30 cellular contexts compared by ENCODE assay signal in genomic region chr3:98764692-98765002, GRCh38. TPM values are rescaled to one million over a fixed set of nuclear protein-coding genes. Genes with fewer than 3 reads are reported as not detected.
DNase-seq lines count a peak whose midpoint lies in the region; ATAC-seq, FAIRE-seq and TF ChIP-seq lines count a peak whose summit lies in the region.
"Had no signal": no experiment of that assay in that cellular context is flagged by ENCODE, and none has a peak within 500 bp of the region (broad histone marks: within the 10 kb centered on the region; RNA-seq: fewer than 3 reads in every experiment).

No MANE protein-coding gene starts in this region.

- no peak for ATAC-seq in GM21423 (IDR thresholded peaks at IDR 0.05; ENCODE audit: unreplicated experiment)
- ATAC-seq: activated CD4-positive, CD25-positive, alpha-beta regulatory T cell treated with anti-CD3 and anti-CD28 coated beads, Interleukin-2, amount 50 U/mL, for 24 hours; foreskin keratinocyte; stimulated activated naive CD8-positive, alpha-beta T cell treated with anti-CD3 and anti-CD28 coated beads, Interleukin-15, amount 100 ng/mL, for 72 hours had no signal

- peak overlapping the region; percentile 36 for H3K4me2 ChIP-seq in OCI-LY7 (ENCODE audit: low read length)

- POLR2A ChIA-PET in OCI-LY7 (lab: Charles Lee): interaction anchor here (0.6 to 1.0 kb wide), 2 partner anchors 8 to 16 kb away, joined by 3 read pairs; no protein-coding TSS in a partner anchor

- peak; percentile 9 for FAIRE-seq in urothelium cell line (lab: Jason Lieb, UNC)

- H3K27ac ChIP-seq in left ventricle myocardium inferior (replicated peaks): peak overlapping the region; percentile 76
- peak overlapping the region in 1 of 2 donors; percentile 67 for H3K27ac ChIP-seq in right atrium auricular region
- no peak overlapping the region for H3K27ac ChIP-seq in OCI-LY7 (ENCODE audit: low read depth, low read length, poor library complexity, severe bottlenecking)
- no peak overlapping the region for H3K27ac ChIP-seq in suprapubic skin
- H3K27ac ChIP-seq: esophagus muscularis mucosa, foreskin keratinocyte, Peyer's patch had no signal

- H3K9me2 ChIP-seq in OCI-LY7 (ENCODE audit: insufficient read depth, low read length): no peaks in the 10 kb centered on the region

- intact Hi-C loops in left ventricle myocardium inferior (cut with micrococcal nuclease) (no loop called here), OCI-LY7 (cut with micrococcal nuclease; ENCODE audit: unreplicated experiment) (no loop called here)

- H3K79me2 ChIP-seq in OCI-LY7 (ENCODE audit: insufficient read depth, low read depth, low read length): no peaks in the 10 kb centered on the region

- no peak overlapping the region for H2AFZ ChIP-seq in OCI-LY7 (ENCODE audit: low read length)

- no peaks in the 10 kb centered on the region for H4K20me1 ChIP-seq in OCI-LY7 (ENCODE audit: insufficient read depth, low read length)

- H3K9me3 ChIP-seq in left ventricle myocardium inferior (replicated peaks): no peaks in the 10 kb centered on the region
- no peaks in the 10 kb centered on the region for H3K9me3 ChIP-seq in right atrium auricular region
- no peaks in the 10 kb centered on the region for H3K9me3 ChIP-seq in OCI-LY7 (ENCODE audit: low read length)
- H3K9me3 ChIP-seq in mononuclear cell (ENCODE audit: low read depth, low read length): no peaks in the 10 kb centered on the region
- H3K9me3 ChIP-seq in suprapubic skin: no peaks in the 10 kb centered on the region
- H3K9me3 ChIP-seq: BE2C, esophagus muscularis mucosa, Peyer's patch, transverse colon had no signal

- no TSS peak for BruUV-seq in OCI-LY7 (replicated peaks; lab: Mats Ljungman, UMichigan)

- H3K36me3 ChIP-seq in left ventricle myocardium inferior: no peaks in the 10 kb centered on the region
- no peaks in the 10 kb centered on the region for H3K36me3 ChIP-seq in right atrium auricular region
- no peaks in the 10 kb centered on the region for H3K36me3 ChIP-seq in OCI-LY7 (ENCODE audit: insufficient read depth, low read length)
- H3K36me3 ChIP-seq in suprapubic skin: no peaks in the 10 kb centered on the region
- H3K36me3 ChIP-seq: esophagus muscularis mucosa, Peyer's patch, transverse colon had no signal

- no peak for TF ChIP-seq CTCF in left ventricle myocardium inferior (IDR thresholded peaks at IDR 0.05; ENCODE audit: borderline replicate concordance)
- no peak for TF ChIP-seq CTCF in right atrium auricular region (IDR thresholded peaks at IDR 0.05)
- TF ChIP-seq CTCF in OCI-LY7 (conservative IDR thresholded peaks at IDR 0.05; ENCODE audit: low read length): no peak
- no peak for TF ChIP-seq CTCF in suprapubic skin (IDR thresholded peaks at IDR 0.05)

- no peak for TF ChIP-seq POLR2A in suprapubic skin (IDR thresholded peaks at IDR 0.05)

- DNase-seq in left ventricle myocardium inferior: no peak
- no peak for DNase-seq in right atrium auricular region (ENCODE audit: low spot score)
- DNase-seq in OCI-LY7 (ENCODE audit: low spot score): no peak
- no peak for DNase-seq in urothelium cell line (ENCODE audit: low spot score)
- DNase-seq in NCI-H446 treated with DMSO at 0.1 percent for 48 hours (lab: John Stamatoyannopoulos, UW): no peak
- DNase-seq in suprapubic skin (ENCODE audit: low spot score in 2 of 2): no peak
- DNase-seq: activated CD4-positive, alpha-beta memory T cell treated with anti-CD3 and anti-CD28 coated beads, Interleukin-2, amount 10 ng/mL, durations not matched to agents 7 days and 5 days; activated CD8-positive, alpha-beta memory T cell treated with anti-CD3 and anti-CD28 coated beads, Interleukin-2, amount 50 U/mL, for 48 hours; activated naive CD4-positive, alpha-beta T cell treated with anti-CD3 and anti-CD28 coated beads, Interleukin-2, amount 10 ng/mL, durations not matched to agents 7 days and 5 days; BE2C; DMS79; endodermal cell; foreskin keratinocyte; GOT3; mesendoderm; naive B cell; NCI-H1092; NCI-H1694 treated with DMSO at 0.1 percent for 48 hours; NCI-H2171 treated with DMSO at 0.1 percent for 48 hours; NCI-H526; Peyer's patch; stimulated activated CD4-positive, alpha-beta T cell treated with anti-CD3 and anti-CD28 coated beads, Interleukin-1b, Interleukin-23, amount 100 ng/mL, for 48 hours; stimulated activated CD8-positive, alpha-beta memory T cell treated with anti-CD3 and anti-CD28 coated beads, Interleukin-4, amount 100 ng/mL, for 48 hours; stimulated activated naive CD8-positive, alpha-beta T cell treated with anti-CD3 and anti-CD28 coated beads, Interleukin-15, amount 100 ng/mL, for 72 hours; transverse colon had no signal

- H3K27me3 ChIP-seq in left ventricle myocardium inferior (ENCODE audit: low read depth): no peaks in the 10 kb centered on the region
- H3K27me3 ChIP-seq in right atrium auricular region: no peaks in the 10 kb centered on the region
- no peaks in the 10 kb centered on the region for H3K27me3 ChIP-seq in mononuclear cell (ENCODE audit: insufficient read depth, low read length)
- no peaks in the 10 kb centered on the region for H3K27me3 ChIP-seq in suprapubic skin
- H3K27me3 ChIP-seq: BE2C, esophagus muscularis mucosa, foreskin keratinocyte, Peyer's patch, transverse colon had no signal

- TF ChIP-seq EP300 in suprapubic skin (IDR thresholded peaks at IDR 0.05): no peak

- H3K4me3 ChIP-seq in left ventricle myocardium inferior (peak overlapping the region; percentile 35), right atrium auricular region (no peak overlapping the region), OCI-LY7 (ENCODE audit: low read depth, low read length, poor library complexity, severe bottlenecking) (peak overlapping the region; percentile 46), mononuclear cell (ENCODE audit: low read length) (peak overlapping the region; percentile 53), suprapubic skin (no peak overlapping the region)

- peaks cover 98% of the 10 kb centered on the region for H3K4me1 ChIP-seq in left ventricle myocardium inferior
- peaks cover 0 to 69% of the 10 kb centered on the region in 2 donors for H3K4me1 ChIP-seq in right atrium auricular region
- H3K4me1 ChIP-seq in OCI-LY7 (ENCODE audit: insufficient read depth, low read length, poor library complexity, severe bottlenecking): peaks cover 17% of the 10 kb centered on the region
- H3K4me1 ChIP-seq in mononuclear cell (ENCODE audit: insufficient read depth, low read length): peaks cover 54% of the 10 kb centered on the region
- H3K4me1 ChIP-seq in suprapubic skin: peaks cover 50% of the 10 kb centered on the region
- H3K4me1 ChIP-seq: foreskin keratinocyte, Peyer's patch had no signal

- WGBS in suprapubic skin: 15% methylated on average over 1 of the region's 1 CpG

- CTCF ChIA-PET in OCI-LY7 (lab: Charles Lee; ENCODE audit: unreplicated experiment): no interaction called here

RNA-seq across cellular contexts. Expression of gene ST3GAL6, which starts 1.5 kb away (rescaled TPM):
- total RNA-seq in left ventricle myocardium inferior (52.5 TPM), right atrium auricular region (10 to 100 TPM; 25.9 to 27.2 TPM), OCI-LY7 (2022) (0.25 and 1.1 TPM in 2 replicates), mononuclear cell (5.5 TPM), suprapubic skin (10 to 100 TPM; 13.1 to 48.0 (median 20.6) TPM)
- 3.0 and 4.0 TPM in 2 replicates for total RNA-seq in OCI-LY7 (2014; rRNA removed; shearing (Covaris generic))
- total RNA-seq: activated CD4-positive, alpha-beta memory T cell treated with anti-CD3 and anti-CD28 coated beads, Interleukin-2, amount 10 ng/mL, durations not matched to agents 7 days and 5 days; T-helper 1 cell treated with Interleukin-12 subunit alpha and Interleukin-12 subunit beta and Interleukin-4 antibody, amounts not matched to agents 30 ng/mL and 1 ng/mL, for 36 hours had no signal

Comparison
In these comparisons a context has a peak if more than half of its experiments do, and no peak if none do; other contexts are left out.
1. H3K4me3 ChIP-seq: peak in left ventricle myocardium inferior (single experiment), OCI-LY7 (single experiment) and mononuclear cell (single experiment); none in right atrium auricular region (0 of 2) and suprapubic skin (single experiment).